ENCODE assay signal across 11 cellular contexts in the genomic region with DNA sequence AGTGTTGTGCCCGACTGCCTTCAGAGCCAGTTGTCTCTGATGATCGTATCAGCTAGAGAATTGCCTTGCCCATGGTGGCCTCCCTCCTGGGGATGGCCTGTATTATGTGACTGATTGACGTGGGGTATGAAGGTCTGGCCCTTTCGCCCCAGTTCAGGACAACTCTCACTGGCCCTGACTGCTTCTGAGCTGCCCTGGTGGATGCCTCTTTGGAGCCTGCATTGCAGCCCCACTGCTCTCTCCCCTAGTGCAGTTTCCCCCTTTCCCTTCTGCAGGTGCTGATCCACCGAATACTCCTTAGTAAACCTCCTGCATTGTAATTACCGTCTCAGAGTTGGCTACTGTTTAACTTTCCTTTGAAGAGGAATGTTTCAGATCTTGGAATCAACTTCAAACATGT. TPM values are rescaled to one million over a fixed set of nuclear protein-coding genes. Genes with fewer than 3 reads are reported as not detected.
DNase-seq lines count a peak whose midpoint lies in the region; ATAC-seq, FAIRE-seq and TF ChIP-seq lines count a peak whose summit lies in the region.
"Had no signal": no experiment of that assay in that cellular context is flagged by ENCODE, and none has a peak within 500 bp of the region (broad histone marks: within the 10 kb centered on the region; RNA-seq: fewer than 3 reads in every experiment).

No MANE protein-coding gene starts in this region.

- no peak overlapping the region for H2BK120ac ChIP-seq in mesendoderm (ENCODE audit: low read depth, low read length)

- no peak overlapping the region for H2BK5ac ChIP-seq in mesendoderm (ENCODE audit: low read length)

- no peak overlapping the region for H2AK5ac ChIP-seq in mesendoderm (ENCODE audit: low read length)

- H4K5ac ChIP-seq in mesendoderm (ENCODE audit: low read length), result no peak overlapping the region

- H3K56ac ChIP-seq in mesendoderm (ENCODE audit: low read length), result no peak overlapping the region

- peak; percentile 47 for FAIRE-seq in RCC 7860 (lab: Jason Lieb, UNC)

- TF ChIP-seq POLR2A in gastroesophageal sphincter (IDR thresholded peaks at IDR 0.05) (no peak), adrenal gland (IDR thresholded peaks at IDR 0.05) (no peak)

- no peak overlapping the region for H3K18ac ChIP-seq in mesendoderm (ENCODE audit: low read length)

- no peak for TF ChIP-seq CTCF in gastroesophageal sphincter (IDR thresholded peaks at IDR 0.05)
- no peak for TF ChIP-seq CTCF in adrenal gland (IDR thresholded peaks at IDR 0.05)

- DNase-seq in RCC 7860 (ENCODE audit: low spot score), result no peak
- DNase-seq in mesendoderm, result no peak
- DNase-seq in adrenal gland, result no peak
- DNase-seq in KG1 (lab: John Stamatoyannopoulos, UW), result no peak
- DNase-seq in NAMALWA (ENCODE audit: low spot score), result no peak
- DNase-seq: stimulated activated naive CD8-positive, alpha-beta T cell treated with anti-CD3 and anti-CD28 coated beads, Interleukin-15, amount 100 ng/mL, for 72 hours had no signal

- H2BK15ac ChIP-seq in mesendoderm (replicated peaks; ENCODE audit: low read depth), result no peak overlapping the region

- H3K4me3 ChIP-seq in gastroesophageal sphincter, result no peak overlapping the region
- H3K4me3 ChIP-seq in skeletal muscle tissue (ENCODE audit: low read length in 3 of 3), result no peak overlapping the region
- H3K4me3 ChIP-seq in mesendoderm (ENCODE audit: low read length), result no peak overlapping the region
- H3K4me3 ChIP-seq in adrenal gland, result no peak overlapping the region

- H3K23ac ChIP-seq in mesendoderm (ENCODE audit: low read length), result no peak overlapping the region

- H3K36me3 ChIP-seq in gastroesophageal sphincter (no peaks in the 10 kb centered on the region), skeletal muscle tissue (ENCODE audit: control insufficient read depth in 3 of 3, insufficient read depth in 3 of 3, low read length in 3 of 3) (no peaks in the 10 kb centered on the region), mesendoderm (ENCODE audit: control insufficient read depth, insufficient read depth, low read length) (no peaks in the 10 kb centered on the region), adrenal gland (replicated peaks in 1 of 2) (no peaks in the 10 kb centered on the region)

- peaks cover 0 to 27% (median 3%) of the 10 kb centered on the region in 3 donors for H3K4me1 ChIP-seq in gastroesophageal sphincter
- peaks cover 0 to 4% (median 0%) of the 10 kb centered on the region in 3 donors for H3K4me1 ChIP-seq in skeletal muscle tissue (ENCODE audit: control insufficient read depth in 3 of 3, insufficient read depth in 3 of 3, low read length in 3 of 3)
- no peaks in the 10 kb centered on the region for H3K4me1 ChIP-seq in mesendoderm (ENCODE audit: control insufficient read depth, low read depth, low read length)
- no peaks in the 10 kb centered on the region for H3K4me1 ChIP-seq in adrenal gland (replicated peaks in 1 of 2)

- H3K4me2 ChIP-seq in mesendoderm (ENCODE audit: low read length), result no peak overlapping the region

- no peak overlapping the region for H3K4ac ChIP-seq in mesendoderm (ENCODE audit: low read depth, low read length)

- no peak for TF ChIP-seq EP300 in gastroesophageal sphincter (IDR thresholded peaks at IDR 0.05)

- no peak overlapping the region for H4K8ac ChIP-seq in mesendoderm (ENCODE audit: low read depth, low read length)

- peak; percentile 39 for ATAC-seq in GM21423 (IDR thresholded peaks at IDR 0.05; ENCODE audit: unreplicated experiment)
- ATAC-seq in gastroesophageal sphincter, result peak; percentile 36
- ATAC-seq: activated CD4-positive, CD25-positive, alpha-beta regulatory T cell treated with anti-CD3 and anti-CD28 coated beads, Interleukin-2, amount 50 U/mL, for 24 hours; stimulated activated naive CD8-positive, alpha-beta T cell treated with anti-CD3 and anti-CD28 coated beads, Interleukin-15, amount 100 ng/mL, for 72 hours had no signal

- no peaks in the 10 kb centered on the region for H3K79me2 ChIP-seq in mesendoderm (ENCODE audit: control insufficient read depth, insufficient read depth, low read length)

- H3K9me3 ChIP-seq in gastroesophageal sphincter (no peaks in the 10 kb centered on the region), skeletal muscle tissue (ENCODE audit: control insufficient read depth in 3 of 3, low read length in 3 of 3) (no peaks in the 10 kb centered on the region), adrenal gland (replicated peaks in 1 of 3) (no peaks in the 10 kb centered on the region)

- intact Hi-C loops in adrenal gland (cut with DNase I), result no loop called here

- 48 to 65% methylated on average over 4 to 6 of the region's 6 CpGs for WGBS in gastroesophageal sphincter (ENCODE audit: low coverage in 1 of 2), 2 donors
- no CpG with 5 or more reads among the region's 6 CpGs for WGBS in mesendoderm (ENCODE audit: extremely low coverage, insufficient coverage, low lambda C conversion rate)
- WGBS in adrenal gland, 4 donors, result 46 to 56% (median 53%) methylated on average over 6 of the region's 6 CpGs

- H3K27me3 ChIP-seq in gastroesophageal sphincter (no peaks in the 10 kb centered on the region), skeletal muscle tissue (ENCODE audit: control insufficient read depth in 3 of 3, insufficient read depth in 3 of 3, low read length in 3 of 3) (no peaks in the 10 kb centered on the region), mesendoderm (ENCODE audit: insufficient read depth, low read length, poor library complexity) (no peaks in the 10 kb centered on the region), adrenal gland (no peaks in the 10 kb centered on the region)

- peak overlapping the region in 3 of 4 donors; percentile 22 to 43 (median 33) for H3K27ac ChIP-seq in gastroesophageal sphincter
- H3K27ac ChIP-seq in skeletal muscle tissue (ENCODE audit: low read depth, low read length), result peak overlapping the region; percentile 45
- H3K27ac ChIP-seq in mesendoderm (ENCODE audit: low read depth, low read length), result no peak overlapping the region
- H3K27ac ChIP-seq in adrenal gland, result peak overlapping the region in 1 of 5 donors; percentile 24
- H3K27ac ChIP-seq: HL-60 had no signal

- H3K9ac ChIP-seq in skeletal muscle tissue (ENCODE audit: low read depth in 1 of 3, low read length in 3 of 3) (no peak overlapping the region), mesendoderm (ENCODE audit: low read length) (no peak overlapping the region)

- H3K79me1 ChIP-seq in mesendoderm (ENCODE audit: low read length), result no peaks in the 10 kb centered on the region

RNA-seq across cellular contexts. Expression of a gene that starts 18.2 kb away (rescaled TPM):
- total RNA-seq in gastroesophageal sphincter, result 10 to 100 TPM in 3 of 4 donors, 1 to 10 TPM in 1; 7.9 to 27.0 (median 19.8) TPM
- 19.3 TPM for total RNA-seq in skeletal muscle tissue
- 1.5 TPM for polyA plus RNA-seq in mesendoderm (2013, experiment 1 of 2)
- 1.4 TPM for polyA plus RNA-seq in mesendoderm (2013, experiment 2 of 2)
- 1 to 10 TPM; 2.0 to 6.2 (median 4.2) TPM for total RNA-seq in adrenal gland
- polyA plus RNA-seq in adrenal gland, result 1 to 10 TPM in 1 of 3 donors, under 1 TPM in 2; 0.47 to 2.1 (median 0.56) TPM
